In genomic region chr5:118647587-118647986, GRCh38 we compare ENCODE assay signal across 1 cellular context.
TF ChIP-seq lines count a peak whose summit lies in the region.

No MANE protein-coding gene starts in this region.

TF ChIP-seq in GM23338, 12 proteins besides CTCF, POLR2A, EP300 and RAD21:
- TF ChIP-seq, protein P1, sequence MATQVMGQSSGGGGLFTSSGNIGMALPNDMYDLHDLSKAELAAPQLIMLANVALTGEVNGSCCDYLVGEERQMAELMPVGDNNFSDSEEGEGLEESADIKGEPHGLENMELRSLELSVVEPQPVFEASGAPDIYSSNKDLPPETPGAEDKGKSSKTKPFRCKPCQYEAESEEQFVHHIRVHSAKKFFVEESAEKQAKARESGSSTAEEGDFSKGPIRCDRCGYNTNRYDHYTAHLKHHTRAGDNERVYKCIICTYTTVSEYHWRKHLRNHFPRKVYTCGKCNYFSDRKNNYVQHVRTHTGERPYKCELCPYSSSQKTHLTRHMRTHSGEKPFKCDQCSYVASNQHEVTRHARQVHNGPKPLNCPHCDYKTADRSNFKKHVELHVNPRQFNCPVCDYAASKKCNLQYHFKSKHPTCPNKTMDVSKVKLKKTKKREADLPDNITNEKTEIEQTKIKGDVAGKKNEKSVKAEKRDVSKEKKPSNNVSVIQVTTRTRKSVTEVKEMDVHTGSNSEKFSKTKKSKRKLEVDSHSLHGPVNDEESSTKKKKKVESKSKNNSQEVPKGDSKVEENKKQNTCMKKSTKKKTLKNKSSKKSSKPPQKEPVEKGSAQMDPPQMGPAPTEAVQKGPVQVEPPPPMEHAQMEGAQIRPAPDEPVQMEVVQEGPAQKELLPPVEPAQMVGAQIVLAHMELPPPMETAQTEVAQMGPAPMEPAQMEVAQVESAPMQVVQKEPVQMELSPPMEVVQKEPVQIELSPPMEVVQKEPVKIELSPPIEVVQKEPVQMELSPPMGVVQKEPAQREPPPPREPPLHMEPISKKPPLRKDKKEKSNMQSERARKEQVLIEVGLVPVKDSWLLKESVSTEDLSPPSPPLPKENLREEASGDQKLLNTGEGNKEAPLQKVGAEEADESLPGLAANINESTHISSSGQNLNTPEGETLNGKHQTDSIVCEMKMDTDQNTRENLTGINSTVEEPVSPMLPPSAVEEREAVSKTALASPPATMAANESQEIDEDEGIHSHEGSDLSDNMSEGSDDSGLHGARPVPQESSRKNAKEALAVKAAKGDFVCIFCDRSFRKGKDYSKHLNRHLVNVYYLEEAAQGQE (IDR thresholded peaks at IDR 0.05; ENCODE audit: unreplicated experiment): no peak
